ENCODE assay signal across 8 cellular contexts in genomic region chr2:237673130-237673921, GRCh38. TPM values are rescaled to one million over a fixed set of nuclear protein-coding genes. Genes with fewer than 3 reads are reported as not detected.
DNase-seq lines count a peak whose midpoint lies in the region; ATAC-seq and TF ChIP-seq lines count a peak whose summit lies in the region.

No MANE protein-coding gene starts in this region.

- H3K27ac Mint-ChIP-seq in activated T-cell treated with anti-CD3 and anti-CD28 coated beads, Interleukin-2, amount 50 U/mL, for 72 hours = peak overlapping the region; percentile 84

- no peaks in the 10 kb centered on the region for H3K36me3 Mint-ChIP-seq in activated T-cell treated with anti-CD3 and anti-CD28 coated beads, Interleukin-2, amount 50 U/mL, for 72 hours (ENCODE audit: insufficient read depth in 2 of 2)

- ATAC-seq in activated T-cell treated with anti-CD3 and anti-CD28 coated beads, Interleukin-2, amount 50 U/mL, for 72 hours (replicated peaks in 1 of 2) = peak; percentile 81 to 82
- ATAC-seq in GM18870 (IDR thresholded peaks at IDR 0.05; ENCODE audit: unreplicated experiment) = no peak

- DNase-seq in Peyer's patch (peak; percentile 72 to 87 (median 83)), fibroblast of pulmonary artery (ENCODE audit: low read depth) (peak; percentile 56), nucleus accumbens (lab: John Stamatoyannopoulos, UW) (peak in 46 of 56 donors; percentile 27 to 85 (median 55))
- peak; percentile 84 to 91 for DNase-seq in activated T-cell treated with anti-CD3 and anti-CD28 coated beads, Interleukin-2, amount 50 U/mL, for 72 hours

- peak overlapping the region; percentile 31 to 36 (median 34) for H3K4me3 ChIP-seq in Peyer's patch
- no peak overlapping the region for H3K4me3 ChIP-seq in fibroblast of pulmonary artery (replicated peaks; ENCODE audit: low read depth, low read length)

- H3K4me1 ChIP-seq in Peyer's patch = peaks cover 0 to 37% (median 13%) of the 10 kb centered on the region in 4 donors

- peak overlapping the region; percentile 90 to 96 for H3K4me3 Mint-ChIP-seq in activated T-cell treated with anti-CD3 and anti-CD28 coated beads, Interleukin-2, amount 50 U/mL, for 72 hours

- TF ChIP-seq RAD21 in Ishikawa (IDR thresholded peaks at IDR 0.05; ENCODE audit: low read depth) = peak; percentile 38; the same call in 1 of the 2 replicates

- no peak for TF ChIP-seq EP300 in Ishikawa (IDR thresholded peaks at IDR 0.05; ENCODE audit: borderline replicate concordance)

- TF ChIP-seq POLR2A in Peyer's patch (IDR thresholded peaks at IDR 0.05) = no peak

- TF ChIP-seq CTCF in GM12873 (IDR thresholded peaks at IDR 0.05; ENCODE audit: insufficient read depth, low read depth, low read length, missing control alignments) = peak; percentile 71
- TF ChIP-seq CTCF in Peyer's patch (IDR thresholded peaks at IDR 0.05) = peak; percentile 72 to 91 (median 82)
- TF ChIP-seq CTCF in fibroblast of pulmonary artery (IDR thresholded peaks at IDR 0.05; ENCODE audit: low read length, missing control alignments) = peak; percentile 46

- no peaks in the 10 kb centered on the region for H3K9me3 ChIP-seq in Peyer's patch

- no peaks in the 10 kb centered on the region for H3K27me3 Mint-ChIP-seq in activated T-cell treated with anti-CD3 and anti-CD28 coated beads, Interleukin-2, amount 50 U/mL, for 72 hours (ENCODE audit: low read depth)

- no peaks in the 10 kb centered on the region for H3K9me3 Mint-ChIP-seq in activated T-cell treated with anti-CD3 and anti-CD28 coated beads, Interleukin-2, amount 50 U/mL, for 72 hours

- H3K27me3 ChIP-seq in Peyer's patch = no peaks in the 10 kb centered on the region

- H3K4me1 Mint-ChIP-seq in activated T-cell treated with anti-CD3 and anti-CD28 coated beads, Interleukin-2, amount 50 U/mL, for 72 hours (ENCODE audit: low read depth) = peaks cover 58% of the 10 kb centered on the region

- no peaks in the 10 kb centered on the region for H3K36me3 ChIP-seq in Peyer's patch

- peak overlapping the region; percentile 37 to 78 (median 69) for H3K27ac ChIP-seq in Peyer's patch
- H3K27ac ChIP-seq in temporal lobe (ENCODE audit: low read depth, low read length) = peak overlapping the region; percentile 12

TF ChIP-seq in Ishikawa, 13 proteins besides CTCF, POLR2A, EP300 and RAD21:
- no peak for TF ChIP-seq NFIC (IDR thresholded peaks at IDR 0.05)
- TF ChIP-seq EGR1 (IDR thresholded peaks at IDR 0.05) = no peak
- no peak for TF ChIP-seq REST (IDR thresholded peaks at IDR 0.05; ENCODE audit: low read depth)
- no peak for TF ChIP-seq USF1 (IDR thresholded peaks at IDR 0.05)
- TF ChIP-seq CEBPB (IDR thresholded peaks at IDR 0.05) = no peak
- no peak for TF ChIP-seq MAX (IDR thresholded peaks at IDR 0.05)
- no peak for TF ChIP-seq YY1 (IDR thresholded peaks at IDR 0.05; ENCODE audit: low read depth)
- no peak for TF ChIP-seq ZBTB7A (IDR thresholded peaks at IDR 0.05; ENCODE audit: low read depth)
- TF ChIP-seq CREB1 (IDR thresholded peaks at IDR 0.05; ENCODE audit: low read depth) = no peak

RNA-seq across cellular contexts. Expression of gene LRRFIP1, which starts 45.9 kb away (rescaled TPM):
- total RNA-seq in Peyer's patch (100 to 1,000 TPM; 114 to 182 (median 135) TPM), temporal lobe (25.3 TPM)
- total RNA-seq in activated T-cell treated with anti-CD3 and anti-CD28 coated beads, Interleukin-2, amount 50 U/mL, for 72 hours = 100 to 1,000 TPM; 198 to 239 TPM
